ENCODE assay signal across 30 cellular contexts in genomic region chr1:19731311-19731821, GRCh38.
"Had no signal": no experiment of that assay in that cellular context is flagged by ENCODE, and none has a peak within 500 bp of the region (broad histone marks: within the 10 kb centered on the region; RNA-seq: fewer than 3 reads in every experiment).

No MANE protein-coding gene starts in this region.

- H3K4me2 ChIP-seq: hepatocyte had no signal

- H3K27me3 ChIP-seq: adrenal gland, brain microvascular endothelial cell, gastrocnemius medialis, hepatocyte, right lobe of liver, upper lobe of left lung, vagina had no signal

- H3K36me3 ChIP-seq: brain microvascular endothelial cell, gastrocnemius medialis, right lobe of liver had no signal

- H3K79me2 ChIP-seq: hepatocyte had no signal

- H3K9me3 ChIP-seq: adrenal gland, gastrocnemius medialis, right lobe of liver, vagina had no signal

- DNase-seq: activated CD4-positive, alpha-beta T cell treated with anti-CD3 and anti-CD28 coated beads for 4 hours; activated CD4-positive, alpha-beta T cell treated with anti-CD3 and anti-CD28 coated beads, Interleukin-2, amount 50 U/mL, for 4 hours; activated effector memory CD4-positive, alpha-beta T cell treated with Interleukin-2 at 50 U/mL for 16 hours; activated naive CD4-positive, alpha-beta T cell treated with anti-CD3 and anti-CD28 coated beads for 36 hours; activated naive CD8-positive, alpha-beta T cell treated with anti-CD3 and anti-CD28 coated beads for 36 hours; activated T-cell treated with anti-CD3 and anti-CD28 coated beads for 4 hours; activated T-cell treated with anti-CD3 and anti-CD28 coated beads, Interleukin-2, amount 50 U/mL, for 72 hours; adrenal gland; aorta; brain microvascular endothelial cell; caudate nucleus; cortex of kidney; effector memory CD8-positive, alpha-beta T cell; erythroblast; gastrocnemius medialis; islet precursor cell; left ventricle myocardium inferior; mucosa of descending colon; naive B cell; posterior cingulate gyrus; right lobe of liver; small intestine; stimulated activated CD4-positive, alpha-beta T cell treated with anti-CD3 and anti-CD28 coated beads, Interleukin-2, amount 100 ng/mL, for 24 hours; stimulated activated naive CD4-positive, alpha-beta T cell; SW 1271; T-helper 9 cell; upper lobe of left lung had no signal

- H2AFZ ChIP-seq: hepatocyte had no signal

- H3K4me1 ChIP-seq: upper lobe of left lung had no signal

- ATAC-seq: activated T-cell treated with anti-CD3 and anti-CD28 coated beads, Interleukin-2, amount 50 U/mL, for 72 hours; effector memory CD8-positive, alpha-beta T cell; gastrocnemius medialis; mucosa of descending colon; right lobe of liver had no signal

- H3K27ac ChIP-seq: adrenal gland, brain microvascular endothelial cell, gastrocnemius medialis, hepatocyte, left ventricle myocardium inferior, right lobe of liver, upper lobe of left lung, vagina, VCaP had no signal

- H3K4me3 ChIP-seq: adrenal gland, gastrocnemius medialis, hepatocyte, left ventricle myocardium inferior, mucosa of descending colon, right lobe of liver, upper lobe of left lung, vagina had no signal
